20 cellular contexts compared by ENCODE assay signal in the genomic region with DNA sequence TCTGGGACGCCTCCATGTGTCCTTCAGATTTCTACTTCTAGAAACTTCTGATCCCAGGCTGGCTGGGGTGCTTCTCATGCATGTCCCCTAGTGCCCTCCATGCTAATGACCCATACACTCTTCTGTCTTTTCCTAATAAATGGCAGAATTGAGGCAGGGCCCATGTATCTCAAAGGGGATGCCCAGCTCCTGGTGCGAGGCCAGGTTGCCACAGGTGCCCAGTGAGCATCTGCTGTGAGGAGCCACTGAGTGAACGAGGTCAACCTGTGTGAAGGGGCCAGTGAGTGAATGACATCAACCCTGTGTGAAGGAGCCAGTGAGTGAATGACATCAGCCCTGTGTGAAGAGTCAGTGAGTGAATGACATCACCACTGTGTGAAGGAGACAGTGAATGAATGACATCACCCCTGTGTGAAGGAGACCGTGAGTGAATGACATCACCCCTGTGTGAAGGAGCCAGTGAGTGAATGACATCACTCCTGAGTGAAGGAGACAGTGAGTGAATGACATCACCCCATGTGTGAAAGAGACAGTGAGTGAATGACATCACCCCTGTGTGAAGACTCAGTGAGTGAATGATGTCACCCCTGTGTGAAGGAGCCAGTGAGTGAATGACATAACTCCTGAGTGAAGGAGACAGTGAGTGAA.
DNase-seq lines count a peak whose midpoint lies in the region; ATAC-seq, FAIRE-seq and TF ChIP-seq lines count a peak whose summit lies in the region.
"Had no signal": no experiment of that assay in that cellular context is flagged by ENCODE, and none has a peak within 500 bp of the region (broad histone marks: within the 10 kb centered on the region; RNA-seq: fewer than 3 reads in every experiment).

No MANE protein-coding gene starts in this region.

- H3K27me3 ChIP-seq in K562 (ENCODE audit: control insufficient read depth in 2 of 2, insufficient read depth in 2 of 2, low read length in 2 of 2) (no peaks in the 10 kb centered on the region; a peak in 1 of 5 replicates), osteoblast (ENCODE audit: insufficient read depth, low read length) (no peaks in the 10 kb centered on the region)
- H3K27me3 ChIP-seq: BE2C had no signal

- no peak overlapping the region for H3K4me3 ChIP-seq in HEK293 (ENCODE audit: low read depth, low read length)
- H3K4me3 ChIP-seq in K562, result no peak overlapping the region
- H3K4me3 ChIP-seq in osteoblast (ENCODE audit: insufficient read depth, low read length), result no peak overlapping the region

- no peak overlapping the region for H3K4me2 ChIP-seq in K562 (ENCODE audit: insufficient read depth, low read length)
- no peak overlapping the region for H3K4me2 ChIP-seq in osteoblast (ENCODE audit: insufficient read depth, low read length)
- H3K4me2 ChIP-seq: KMS-11 had no signal

- TF ChIP-seq RAD21 in K562 (CRISPR knock-in tag; conservative IDR thresholded peaks at IDR 0.05 in 1 of 2, IDR thresholded peaks at IDR 0.05 in 1 of 2), result no peak

- POLR2A ChIA-PET in HEK293 (lab: Yijun Ruan, JAX) (no interaction called here), K562 (lab: Yijun Ruan, JAX) (no interaction called here)

- no peak for TF ChIP-seq POLR2A in K562 (conservative IDR thresholded peaks at IDR 0.05)

- no peak for FAIRE-seq in K562 (lab: Jason Lieb, UNC)
- FAIRE-seq in RCC 7860 (lab: Jason Lieb, UNC), result no peak
- FAIRE-seq: A204.1, H1 had no signal

- no peak overlapping the region for H2AFZ ChIP-seq in K562 (ENCODE audit: low read depth, low read length)
- H2AFZ ChIP-seq in osteoblast (ENCODE audit: low read length), result no peak overlapping the region

- TF ChIP-seq CTCF in HEK293 (tag by site-specific recombination; IDR thresholded peaks at IDR 0.05) (no peak), K562 (IDR thresholded peaks at IDR 0.05 in 2 of 3, conservative IDR thresholded peaks at IDR 0.05 in 1 of 3; ENCODE audit: insufficient read depth in 2 of 3, low read depth in 1 of 3, low read length in 3 of 3) (no peak), osteoblast (IDR thresholded peaks at IDR 0.05; ENCODE audit: extremely low read depth, low read depth, low read length) (no peak)

- intact Hi-C loops in K562 (cut with micrococcal nuclease), result no loop called here

- H3K9me3 ChIP-seq in HEK293 (ENCODE audit: control insufficient read depth, insufficient read depth, low read depth, low read length) (no peaks in the 10 kb centered on the region), K562 (replicated peaks; ENCODE audit: control insufficient read depth, insufficient read depth, low read depth, low read length) (peaks cover 6% of the 10 kb centered on the region; the same call in 1 of the 2 replicates), osteoblast (ENCODE audit: low read depth, low read length) (no peaks in the 10 kb centered on the region)
- H3K9me3 ChIP-seq: BE2C had no signal

- H4K20me1 ChIP-seq in K562 (replicated peaks; ENCODE audit: control insufficient read depth, insufficient read depth, low read length) (no peaks in the 10 kb centered on the region), osteoblast (ENCODE audit: insufficient read depth, low read length) (no peaks in the 10 kb centered on the region)

- TF ChIP-seq EP300 in K562 (IDR thresholded peaks at IDR 0.05; ENCODE audit: low read length), result no peak

- no peaks in the 10 kb centered on the region for H3K4me1 ChIP-seq in HEK293 (ENCODE audit: control insufficient read depth, insufficient read depth, low read length)
- H3K4me1 ChIP-seq in K562 (replicated peaks in 1 of 2; ENCODE audit: control insufficient read depth in 2 of 2, insufficient read depth in 2 of 2, low read length in 2 of 2), result no peaks in the 10 kb centered on the region
- H3K4me1 ChIP-seq in osteoblast (ENCODE audit: insufficient read depth, low read length), result no peaks in the 10 kb centered on the region
- H3K4me1 ChIP-seq: BE2C, Caco-2 had no signal

- WGBS in K562 (ENCODE audit: insufficient coverage, low coverage, missing lambda C conversion rate), result 2% methylated on average over 4 of the region's 4 CpGs

- CTCF ChIA-PET in HEK293 (lab: Yijun Ruan, JAX), result no interaction called here
- CTCF ChIA-PET in K562 (lab: Yijun Ruan, JAX; ENCODE audit: low intra/inter-chr PET ratio), result no interaction called here

- H3K36me3 ChIP-seq in HEK293 (ENCODE audit: control insufficient read depth in 2 of 2, insufficient read depth in 1 of 2, low read length in 2 of 2) (no peaks in the 10 kb centered on the region), K562 (ENCODE audit: control insufficient read depth, insufficient read depth, low read length) (no peaks in the 10 kb centered on the region), osteoblast (ENCODE audit: insufficient read depth, low read length) (no peaks in the 10 kb centered on the region)
- H3K36me3 ChIP-seq: BE2C had no signal

- H3K27ac ChIP-seq in HEK293 (ENCODE audit: extremely low read depth, low read depth, low read length) (no peak overlapping the region), K562 (ENCODE audit: extremely low read depth, low read depth, low read length) (no peak overlapping the region), osteoblast (ENCODE audit: low read depth, low read length) (no peak overlapping the region)
- H3K27ac ChIP-seq: KMS-11 had no signal

- no peak overlapping the region for H3K9ac ChIP-seq in K562 (ENCODE audit: insufficient read depth in 1 of 2, low read depth in 2 of 2, low read length in 2 of 2)
- H3K9ac ChIP-seq: KMS-11 had no signal

- H3K79me2 ChIP-seq in K562 (ENCODE audit: control insufficient read depth, insufficient read depth, low read length) (no peaks in the 10 kb centered on the region), osteoblast (ENCODE audit: insufficient read depth, low read length) (no peaks in the 10 kb centered on the region)

- in situ Hi-C loops in K562 (cut with MboI), result no loop called here

- DNase-seq in NCI-H345 (lab: John Stamatoyannopoulos, UW), result peak; percentile 31
- no peak for DNase-seq in NCI-H345 treated with DMSO at 0.1 percent for 48 hours (lab: John Stamatoyannopoulos, UW; ENCODE audit: unreplicated experiment)
- no peak for DNase-seq in K562 (ENCODE audit: extremely low read depth in 1 of 4, low spot score in 3 of 4)
- DNase-seq in osteoblast (ENCODE audit: insufficient read length, low spot score, missing footprints), result peak; percentile 39
- DNase-seq in RCC 7860 (ENCODE audit: low spot score), result no peak
- no peak for DNase-seq in NCI-H446 treated with DMSO at 0.1 percent for 48 hours (lab: John Stamatoyannopoulos, UW)
- DNase-seq: BE2C; Caco-2; CD4-positive, CD25-positive, alpha-beta regulatory T cell; GF-D8; NCI-H1048; NCI-H1436; NCI-H1930; NCI-H526; T-helper 1 cell had no signal

- BruUV-seq in K562 (replicated peaks; lab: Mats Ljungman, UMichigan), result no TSS peak

- no peaks in the 10 kb centered on the region for H3K9me1 ChIP-seq in K562 (ENCODE audit: control insufficient read depth, insufficient read depth, low read length)

- ATAC-seq in K562 (no peak), GM21367 (IDR thresholded peaks at IDR 0.05; ENCODE audit: unreplicated experiment) (no peak)

TF ChIP-seq in HEK293, 187 proteins besides CTCF, POLR2A, EP300 and RAD21 (continues in another document):
- TF ChIP-seq ZNF629 (tag by site-specific recombination; IDR thresholded peaks at IDR 0.05), result peak; percentile 85
- TF ChIP-seq KLF8 (tag by site-specific recombination; IDR thresholded peaks at IDR 0.05), result no peak; the same call in 1 of the 2 replicates
- TF ChIP-seq ZXDB (tag by site-specific recombination; IDR thresholded peaks at IDR 0.05), result no peak
- no peak for TF ChIP-seq OVOL3 (tag by site-specific recombination; IDR thresholded peaks at IDR 0.05)
- TF ChIP-seq ZNF837 (tag by site-specific recombination; IDR thresholded peaks at IDR 0.05), result no peak
- TF ChIP-seq ZNF335 (tag by site-specific recombination; conservative IDR thresholded peaks at IDR 0.05), result no peak
- TF ChIP-seq, protein P1, sequence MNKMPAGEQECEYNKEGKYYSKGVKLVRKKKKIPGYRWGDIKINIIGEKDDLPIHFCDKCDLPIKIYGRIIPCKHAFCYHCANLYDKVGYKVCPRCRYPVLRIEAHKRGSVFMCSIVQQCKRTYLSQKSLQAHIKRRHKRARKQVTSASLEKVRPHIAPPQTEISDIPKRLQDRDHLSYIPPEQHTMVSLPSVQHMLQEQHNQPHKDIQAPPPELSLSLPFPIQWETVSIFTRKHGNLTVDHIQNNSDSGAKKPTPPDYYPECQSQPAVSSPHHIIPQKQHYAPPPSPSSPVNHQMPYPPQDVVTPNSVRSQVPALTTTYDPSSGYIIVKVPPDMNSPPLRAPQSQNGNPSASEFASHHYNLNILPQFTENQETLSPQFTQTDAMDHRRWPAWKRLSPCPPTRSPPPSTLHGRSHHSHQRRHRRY (tag by site-specific recombination; IDR thresholded peaks at IDR 0.05), result no peak
- no peak for TF ChIP-seq ZFP41 (tag by site-specific recombination; IDR thresholded peaks at IDR 0.05; ENCODE audit: borderline replicate concordance)
- no peak for TF ChIP-seq FEZF1 (tag by site-specific recombination; IDR thresholded peaks at IDR 0.05)
- TF ChIP-seq ZNF530 (tag by site-specific recombination; IDR thresholded peaks at IDR 0.05; ENCODE audit: low read depth), result no peak

TF ChIP-seq in K562, 482 proteins besides CTCF, POLR2A, EP300 and RAD21 (continues in another document):
- TF ChIP-seq, protein P2, sequence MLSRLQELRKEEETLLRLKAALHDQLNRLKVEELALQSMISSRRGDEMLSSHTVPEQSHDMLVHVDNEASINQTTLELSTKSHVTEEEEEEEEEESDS (CRISPR knock-in tag; IDR thresholded peaks at IDR 0.05), result no peak
- TF ChIP-seq, protein P3, sequence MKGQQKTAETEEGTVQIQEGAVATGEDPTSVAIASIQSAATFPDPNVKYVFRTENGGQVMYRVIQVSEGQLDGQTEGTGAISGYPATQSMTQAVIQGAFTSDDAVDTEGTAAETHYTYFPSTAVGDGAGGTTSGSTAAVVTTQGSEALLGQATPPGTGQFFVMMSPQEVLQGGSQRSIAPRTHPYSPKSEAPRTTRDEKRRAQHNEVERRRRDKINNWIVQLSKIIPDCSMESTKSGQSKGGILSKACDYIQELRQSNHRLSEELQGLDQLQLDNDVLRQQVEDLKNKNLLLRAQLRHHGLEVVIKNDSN (CRISPR knock-in tag; IDR thresholded peaks at IDR 0.05), result 0 out of 2 replicates have a peak, but pooled peaks have one; percentile 7
- TF ChIP-seq JUNB (CRISPR knock-in tag; conservative IDR thresholded peaks at IDR 0.05) (peak; percentile 84), CEBPG (CRISPR knock-in tag; IDR thresholded peaks at IDR 0.05) (0 out of 2 replicates have a peak, but pooled peaks have one; percentile 9), CEBPG (tag; conservative IDR thresholded peaks at IDR 0.05 in 1 of 2, IDR thresholded peaks at IDR 0.05 in 1 of 2) (no peak)

Comparison
In these comparisons a context has a peak if more than half of its experiments do, and no peak if none do; other contexts are left out.
1. DNase-seq: peak in NCI-H345 (single experiment) and osteoblast (single experiment); none in NCI-H345 treated with DMSO at 0.1 percent for 48 hours (single experiment), K562 (0 of 4), RCC 7860 (single experiment) and NCI-H446 treated with DMSO at 0.1 percent for 48 hours (single experiment).